16 cellular contexts compared by ENCODE assay signal in genomic region chr10:98488669-98489430, GRCh38. TPM values are rescaled to one million over a fixed set of nuclear protein-coding genes. Genes with fewer than 3 reads are reported as not detected.
DNase-seq lines count a peak whose midpoint lies in the region; ATAC-seq, FAIRE-seq and TF ChIP-seq lines count a peak whose summit lies in the region.
"Had no signal": no experiment of that assay in that cellular context is flagged by ENCODE, and none has a peak within 500 bp of the region (broad histone marks: within the 10 kb centered on the region; RNA-seq: fewer than 3 reads in every experiment).

No MANE protein-coding gene starts in this region.

- peaks cover 9% of the 10 kb centered on the region for H3K9me3 Mint-ChIP-seq in Caco-2 (ENCODE audit: unreplicated experiment)
- H3K9me3 Mint-ChIP-seq: natural killer cell treated with Interleukin-12 subunit alpha and Interleukin-12 subunit beta and Interleukin-15 and Interleukin-18, amount 100 ng/mL, for 72 hours; stimulated activated naive CD8-positive, alpha-beta T cell treated with anti-CD3 and anti-CD28 coated beads, Interleukin-15, Interleukin-2, amounts not matched to agents 100 ng/mL and 50 ng/mL, for 24 hours had no signal

- no peaks in the 10 kb centered on the region for H3F3A ChIP-seq in PC-3 (ENCODE audit: low read length, unreplicated experiment)

- H3K36me3 Mint-ChIP-seq in Caco-2 (ENCODE audit: insufficient read depth, unreplicated experiment): no peaks in the 10 kb centered on the region

- H3K9me3 ChIP-seq in PC-3 (ENCODE audit: low read length) (no peaks in the 10 kb centered on the region), Caco-2 (no peaks in the 10 kb centered on the region; the same call in 1 of the 2 replicates)

- H3K9ac ChIP-seq in PC-3 (ENCODE audit: low read length): no peak overlapping the region

- POLR2A ChIA-PET in PC-3 (lab: Charles Lee; ENCODE audit: unreplicated experiment) (no interaction called here), Caco-2 (lab: Charles Lee) (no interaction called here)

- H3K4me3 ChIP-seq in PC-3 (ENCODE audit: low read length) (no peak overlapping the region), bronchial epithelial cell (ENCODE audit: low read depth, low read length) (no peak overlapping the region), Caco-2 (ENCODE audit: low read depth, low read length) (no peak overlapping the region)
- H3K4me3 ChIP-seq: GM23338, SJCRH30 had no signal

- no peaks in the 10 kb centered on the region for H3K4me1 Mint-ChIP-seq in Caco-2 (ENCODE audit: low read depth, unreplicated experiment)
- H3K4me1 Mint-ChIP-seq: GM23338 had no signal

- no peaks in the 10 kb centered on the region for H3K36me3 ChIP-seq in PC-3 (ENCODE audit: low read depth, low read length)
- no peaks in the 10 kb centered on the region for H3K36me3 ChIP-seq in bronchial epithelial cell (ENCODE audit: control insufficient read depth, insufficient read depth, low read length)
- H3K36me3 ChIP-seq in Caco-2 (ENCODE audit: control insufficient read depth, insufficient read depth, low read length): no peaks in the 10 kb centered on the region
- H3K36me3 ChIP-seq: SJCRH30 had no signal

- no peak overlapping the region for H3K27ac Mint-ChIP-seq in Caco-2 (ENCODE audit: unreplicated experiment)
- H3K27ac Mint-ChIP-seq: activated T-cell treated with anti-CD3 and anti-CD28 coated beads, Interleukin-2, amount 50 U/mL, for 72 hours; GM23338; natural killer cell treated with Interleukin-12 subunit alpha and Interleukin-12 subunit beta and Interleukin-15 and Interleukin-18, amount 100 ng/mL, for 72 hours; stimulated activated naive CD8-positive, alpha-beta T cell treated with anti-CD3 and anti-CD28 coated beads, Interleukin-15, Interleukin-2, amounts not matched to agents 100 ng/mL and 50 ng/mL, for 24 hours had no signal

- no peaks in the 10 kb centered on the region for H4K20me1 ChIP-seq in PC-3 (ENCODE audit: low read length)

- no peak overlapping the region for H3K4me2 ChIP-seq in PC-3 (ENCODE audit: low read length)
- H3K4me2 ChIP-seq: GM23338 had no signal

- H3K27ac ChIP-seq in PC-3 (ENCODE audit: low read length): 0 out of 2 replicates have a peak overlapping the region, but pooled peaks have one; percentile 36
- H3K27ac ChIP-seq: foreskin keratinocyte, SJCRH30 had no signal

- no peak overlapping the region for H2AFZ ChIP-seq in PC-3 (ENCODE audit: low read length)
- H2AFZ ChIP-seq: GM23338 had no signal

- TF ChIP-seq CTCF in PC-3 (conservative IDR thresholded peaks at IDR 0.05; ENCODE audit: low read depth, low read length) (no peak), bronchial epithelial cell (IDR thresholded peaks at IDR 0.05; ENCODE audit: insufficient read depth, low read length, severe bottlenecking) (no peak), Caco-2 (IDR thresholded peaks at IDR 0.05; ENCODE audit: insufficient read depth in 1 of 2, low read depth in 1 of 2, low read length in 1 of 2, severe bottlenecking in 1 of 2, unreplicated experiment in 1 of 2) (no peak)

- BruUV-seq in PC-3 (replicated peaks; lab: Mats Ljungman, UMichigan) (no TSS peak), Caco-2 (replicated peaks; lab: Mats Ljungman, UMichigan) (no TSS peak)

- intact Hi-C loops in PC-3 (cut with micrococcal nuclease) (no loop called here), sciatic nerve (cut with DNase I) (no loop called here), Caco-2 (cut with micrococcal nuclease; ENCODE audit: unreplicated experiment) (no loop called here)

- H3K79me2 ChIP-seq in PC-3 (ENCODE audit: low read length): no peaks in the 10 kb centered on the region

- CTCF ChIA-PET in PC-3 (lab: Charles Lee) (no interaction called here), Caco-2 (lab: Charles Lee) (interaction anchor here (0.8 kb wide), 2 partner anchors 22 to 487 kb away, joined by 3 to 4 read pairs; no protein-coding TSS in a partner anchor)

- ATAC-seq in PC-3 (no peak), sciatic nerve (peak; percentile 60), GM19467 (IDR thresholded peaks at IDR 0.05; ENCODE audit: unreplicated experiment) (no peak)
- ATAC-seq: activated T-cell treated with anti-CD3 and anti-CD28 coated beads, Interleukin-2, amount 50 U/mL, for 72 hours; foreskin keratinocyte; GM23338; natural killer cell treated with Interleukin-12 subunit alpha and Interleukin-12 subunit beta and Interleukin-15 and Interleukin-18, amount 100 ng/mL, for 72 hours had no signal

- H3K27me3 Mint-ChIP-seq in Caco-2 (ENCODE audit: insufficient read depth, unreplicated experiment): peaks cover 7% of the 10 kb centered on the region

- peaks cover 22% of the 10 kb centered on the region for H3K4me1 ChIP-seq in PC-3 (ENCODE audit: insufficient read depth, low read length)
- H3K4me1 ChIP-seq in Caco-2: no peaks in the 10 kb centered on the region
- H3K4me1 ChIP-seq: foreskin keratinocyte, SJCRH30 had no signal

- DNase-seq in HT-29 (ENCODE audit: low spot score): peak; percentile 54
- peak; percentile 57 for DNase-seq in PC-3
- DNase-seq in bronchial epithelial cell (ENCODE audit: low read depth): peak; percentile 15
- DNase-seq in sciatic nerve (ENCODE audit: low spot score): peak; percentile 60
- no peak for DNase-seq in stimulated activated CD4-positive, alpha-beta T cell treated with anti-CD3 and anti-CD28 coated beads, Interleukin-1b, Interleukin-23, amount 100 ng/mL, for 48 hours
- DNase-seq in Caco-2: no peak
- DNase-seq: activated CD4-positive, alpha-beta T cell treated with anti-CD3 and anti-CD28 coated beads, Interleukin-2, amount 50 U/mL, for 48 hours; activated T-cell treated with anti-CD3 and anti-CD28 coated beads, Interleukin-2, amount 50 U/mL, for 72 hours; NCI-H2081 treated with DMSO at 0.1 percent for 48 hours; stimulated activated CD4-positive, alpha-beta T cell treated with anti-CD3 and anti-CD28 coated beads, Interleukin-12 subunit alpha, Interleukin-12 subunit beta, amount 100 ng/mL, for 4 hours had no signal

- H3K27me3 ChIP-seq in PC-3 (ENCODE audit: low read length) (no peaks in the 10 kb centered on the region), bronchial epithelial cell (ENCODE audit: control insufficient read depth, insufficient read depth, low read length) (no peaks in the 10 kb centered on the region), Caco-2 (replicated peaks; ENCODE audit: control insufficient read depth, insufficient read depth, low read length) (no peaks in the 10 kb centered on the region)
- H3K27me3 ChIP-seq: foreskin keratinocyte, SJCRH30 had no signal

- no peak overlapping the region for H3K4me3 Mint-ChIP-seq in Caco-2 (ENCODE audit: unreplicated experiment)
- H3K4me3 Mint-ChIP-seq: activated T-cell treated with anti-CD3 and anti-CD28 coated beads, Interleukin-2, amount 50 U/mL, for 72 hours; GM23338; natural killer cell treated with Interleukin-12 subunit alpha and Interleukin-12 subunit beta and Interleukin-15 and Interleukin-18, amount 100 ng/mL, for 72 hours; stimulated activated naive CD8-positive, alpha-beta T cell treated with anti-CD3 and anti-CD28 coated beads, Interleukin-15, Interleukin-2, amounts not matched to agents 100 ng/mL and 50 ng/mL, for 24 hours had no signal

- no peaks in the 10 kb centered on the region for H3K9me2 ChIP-seq in PC-3 (replicated peaks; ENCODE audit: low read length)

- FAIRE-seq in bronchial epithelial cell (lab: Jason Lieb, UNC): no peak

RNA-seq across cellular contexts. Expression of gene HPS1, which starts 42.1 kb away (rescaled TPM):
- total RNA-seq in HT-29 (2014; rRNA removed; shearing (Covaris generic)): 44.2 and 49.8 TPM in 2 replicates
- 19.1 and 20.6 TPM in 2 replicates for total RNA-seq in PC-3 (2014; rRNA removed)
- total RNA-seq in bronchial epithelial cell: 15.8 and 26.9 TPM in 2 replicates
- total RNA-seq in sciatic nerve: 52.4 TPM
- 39.9 and 51.9 TPM in 2 replicates for total RNA-seq in Caco-2 (2022)

Comparison
In these comparisons a context has a peak if more than half of its experiments do, and no peak if none do; other contexts are left out.
1. DNase-seq: peak in HT-29 (single experiment), PC-3 (single experiment), bronchial epithelial cell (single experiment) and sciatic nerve (single experiment); none in stimulated activated CD4-positive, alpha-beta T cell treated with anti-CD3 and anti-CD28 coated beads, Interleukin-1b, Interleukin-23, amount 100 ng/mL, for 48 hours (single experiment) and Caco-2 (0 of 2).